ENCODE assay signal across 12 cellular contexts in genomic region chr9:105290401-105290800, GRCh38. TPM values are rescaled to one million over a fixed set of nuclear protein-coding genes. Genes with fewer than 3 reads are reported as not detected.
DNase-seq lines count a peak whose midpoint lies in the region; ATAC-seq, FAIRE-seq and TF ChIP-seq lines count a peak whose summit lies in the region.
"Had no signal": no experiment of that assay in that cellular context is flagged by ENCODE, and none has a peak within 500 bp of the region (broad histone marks: within the 10 kb centered on the region; RNA-seq: fewer than 3 reads in every experiment).

No MANE protein-coding gene starts in this region.

- H3K27me3 ChIP-seq in ACC112 (ENCODE audit: insufficient read depth, low read length) (no peaks in the 10 kb centered on the region), HUES64 (ENCODE audit: insufficient read depth, low read length) (no peaks in the 10 kb centered on the region), astrocyte (ENCODE audit: insufficient read depth, low read length) (no peaks in the 10 kb centered on the region), iPS-18a (ENCODE audit: control insufficient read depth, insufficient read depth, low read length) (no peaks in the 10 kb centered on the region)
- H3K27me3 ChIP-seq: BLaER1 treated with 17β-estradiol and CSF1 and Interleukin-3, amounts not matched to agents 10 nM and 100 nM; left lung; transverse colon had no signal

- H3K27me3 Mint-ChIP-seq in astrocyte (ENCODE audit: low read depth, unreplicated experiment) = no peaks in the 10 kb centered on the region

- H3K4me3 Mint-ChIP-seq in astrocyte (ENCODE audit: unreplicated experiment) = no peak overlapping the region

- H3K4me2 ChIP-seq in astrocyte (ENCODE audit: low read length) = no peak overlapping the region

- TF ChIP-seq CTCF in astrocyte (IDR thresholded peaks at IDR 0.05; ENCODE audit: insufficient read depth, low read depth, low read length) = no peak

- peaks cover 54% of the 10 kb centered on the region for H3K79me2 ChIP-seq in ACC112 (ENCODE audit: control insufficient read depth, insufficient read depth, low read length, unreplicated experiment)
- H3K79me2 ChIP-seq in astrocyte (ENCODE audit: insufficient read depth, low read length) = no peaks in the 10 kb centered on the region

- 75% methylated on average over 1 of the region's 1 CpG for WGBS in HUES64

- H3K27ac ChIP-seq in ACC112 (ENCODE audit: low read depth, low read length) = peak overlapping the region; percentile 53
- H3K27ac ChIP-seq in HUES64 (ENCODE audit: low read depth, low read length) = 0 out of 2 replicates have a peak overlapping the region, but pooled peaks have one; percentile 38
- no peak overlapping the region for H3K27ac ChIP-seq in astrocyte (ENCODE audit: low read depth, low read length)
- peak overlapping the region; percentile 60 for H3K27ac ChIP-seq in iPS-18a (ENCODE audit: low read length)
- H3K27ac ChIP-seq: BLaER1 treated with 17β-estradiol and CSF1 and Interleukin-3, amounts not matched to agents 10 nM and 100 nM; left lung; transverse colon had no signal

- H3K9me3 ChIP-seq in HUES64 (ENCODE audit: insufficient read depth, low read depth, low read length) = no peaks in the 10 kb centered on the region
- H3K9me3 ChIP-seq in astrocyte (ENCODE audit: insufficient read depth, low read depth, low read length) = no peaks in the 10 kb centered on the region
- H3K9me3 ChIP-seq in iPS-18a (ENCODE audit: control insufficient read depth, low read depth, low read length) = no peaks in the 10 kb centered on the region
- H3K9me3 ChIP-seq: BLaER1 treated with 17β-estradiol and CSF1 and Interleukin-3, amounts not matched to agents 10 nM and 100 nM; left lung; transverse colon had no signal

- H3K4me1 ChIP-seq in ACC112 (ENCODE audit: control insufficient read depth, insufficient read depth, low read length, unreplicated experiment) (peaks cover 20% of the 10 kb centered on the region), HUES64 (ENCODE audit: insufficient read depth, low read length) (peaks cover 75% of the 10 kb centered on the region), astrocyte (ENCODE audit: insufficient read depth, low read length) (no peaks in the 10 kb centered on the region), iPS-18a (ENCODE audit: control insufficient read depth, low read depth, low read length) (peaks cover 66% of the 10 kb centered on the region)

- ATAC-seq in HG02642 (IDR thresholded peaks at IDR 0.05; ENCODE audit: poor library complexity, unreplicated experiment) (no peak), GM18498 (IDR thresholded peaks at IDR 0.05; ENCODE audit: unreplicated experiment) (no peak)
- ATAC-seq: left lung had no signal

- peaks cover 50% of the 10 kb centered on the region for H3K4me1 Mint-ChIP-seq in astrocyte (ENCODE audit: low read depth, unreplicated experiment)

- DNase-seq in astrocyte (ENCODE audit: low read depth) (peak; percentile 33), NCI-H2227 (lab: John Stamatoyannopoulos, UW; ENCODE audit: unreplicated experiment) (no peak), cardiac septum (ENCODE audit: low spot score) (no peak)
- DNase-seq: left lung, transverse colon had no signal

- no peak overlapping the region for H3K9ac ChIP-seq in HUES64 (ENCODE audit: low read depth, low read length)
- H3K9ac ChIP-seq in astrocyte (ENCODE audit: low read length) = no peak overlapping the region
- H3K9ac ChIP-seq in iPS-18a (ENCODE audit: low read length) = no peak overlapping the region
- H3K9ac ChIP-seq: BLaER1 treated with 17β-estradiol and CSF1 and Interleukin-3, amounts not matched to agents 10 nM and 100 nM had no signal

- H3K4me3 ChIP-seq in ACC112 (ENCODE audit: low read depth, low read length) = no peak overlapping the region
- no peak overlapping the region for H3K4me3 ChIP-seq in HUES64 (ENCODE audit: low read length)
- no peak overlapping the region for H3K4me3 ChIP-seq in astrocyte (ENCODE audit: insufficient read depth, low read depth, low read length)
- H3K4me3 ChIP-seq in iPS-18a (ENCODE audit: low read length) = no peak overlapping the region
- H3K4me3 ChIP-seq: BLaER1 treated with 17β-estradiol and CSF1 and Interleukin-3, amounts not matched to agents 10 nM and 100 nM; left lung; transverse colon had no signal

- FAIRE-seq in astrocyte (lab: Jason Lieb, UNC) = no peak
- FAIRE-seq: endothelial cell of umbilical vein had no signal

- H4K20me1 ChIP-seq in astrocyte (ENCODE audit: insufficient read depth, low read length) = no peaks in the 10 kb centered on the region

- intact Hi-C loops in cardiac septum (cut with DNase I) = no loop called here

- no peaks in the 10 kb centered on the region for H3K9me3 Mint-ChIP-seq in astrocyte (ENCODE audit: unreplicated experiment)

- H3K36me3 ChIP-seq in ACC112 (ENCODE audit: insufficient read depth, low read length) (no peaks in the 10 kb centered on the region), HUES64 (ENCODE audit: insufficient read depth, low read length) (no peaks in the 10 kb centered on the region), astrocyte (ENCODE audit: insufficient read depth, low read length) (no peaks in the 10 kb centered on the region), iPS-18a (ENCODE audit: control insufficient read depth, low read depth, low read length) (no peaks in the 10 kb centered on the region)
- H3K36me3 ChIP-seq: left lung, transverse colon had no signal

- no peak overlapping the region for H2AFZ ChIP-seq in ACC112 (ENCODE audit: low read length, unreplicated experiment)
- H2AFZ ChIP-seq in astrocyte (ENCODE audit: low read depth, low read length) = no peak overlapping the region

- H3K27ac Mint-ChIP-seq in astrocyte (ENCODE audit: unreplicated experiment) = peak overlapping the region; percentile 19

- H3K36me3 Mint-ChIP-seq in astrocyte (ENCODE audit: low read depth, unreplicated experiment) = no peaks in the 10 kb centered on the region

RNA-seq across cellular contexts. Expression of gene SLC44A1, which starts 46.0 kb away (rescaled TPM):
- polyA plus RNA-seq in HUES64 (2013, experiment 1 of 2) = 32.1 TPM
- 29.0 TPM for polyA plus RNA-seq in HUES64 (2013, experiment 2 of 2)
- total RNA-seq in astrocyte (43.8 and 46.9 TPM in 2 replicates), cardiac septum (22.6 TPM)
